ENCODE assay signal across 25 cellular contexts in genomic region chr9:72300884-72301283, GRCh38.
A peak's percentile ranks its signal among the peaks of the same experiment; 100 is the strongest.
DNase-seq lines count a peak whose midpoint lies in the region; ATAC-seq lines count a peak whose summit lies in the region.
"Had no signal": no experiment of that assay in that cellular context is flagged by ENCODE, and none has a peak within 500 bp of the region (broad histone marks: within the 10 kb centered on the region; RNA-seq: fewer than 3 reads in every experiment).

No MANE protein-coding gene starts in this region.

- H3K36me3 Mint-ChIP-seq in activated CD4-positive, alpha-beta T cell treated with anti-CD3 and anti-CD28 coated beads, Interleukin-2, amount 10 ng/mL, durations not matched to agents 24 days and 14 days (ENCODE audit: low read depth) = peaks cover 10% of the 10 kb centered on the region
- H3K36me3 Mint-ChIP-seq in activated T-helper 17 cell treated with anti-CD3 and anti-CD28 coated beads, Interleukin-2, amount 50 U/mL, for 72 hours (ENCODE audit: low read depth) = no peaks in the 10 kb centered on the region
- H3K36me3 Mint-ChIP-seq in stimulated activated memory B cell treated with anti-CD40 and anti-IgM and Interleukin-4, amounts not matched to agents 10 μg/mL and 1 μg/mL and 100 μg/mL, for 72 hours = no peaks in the 10 kb centered on the region

- no peaks in the 10 kb centered on the region for H3K27me3 Mint-ChIP-seq in activated CD4-positive, alpha-beta T cell treated with anti-CD3 and anti-CD28 coated beads, Interleukin-2, amount 10 ng/mL, durations not matched to agents 24 days and 14 days
- no peaks in the 10 kb centered on the region for H3K27me3 Mint-ChIP-seq in activated T-helper 17 cell treated with anti-CD3 and anti-CD28 coated beads, Interleukin-2, amount 50 U/mL, for 72 hours
- H3K27me3 Mint-ChIP-seq in stimulated activated memory B cell treated with anti-CD40 and anti-IgM and Interleukin-4, amounts not matched to agents 10 μg/mL and 1 μg/mL and 100 μg/mL, for 72 hours = no peaks in the 10 kb centered on the region
- H3K27me3 Mint-ChIP-seq: stimulated activated naive CD8-positive, alpha-beta T cell treated with anti-CD3 and anti-CD28 coated beads, Interleukin-15, amount 100 ng/mL, for 72 hours had no signal

- ATAC-seq in HG02798 (IDR thresholded peaks at IDR 0.05; ENCODE audit: poor library complexity, unreplicated experiment) (peak; percentile 42), GM18907 (IDR thresholded peaks at IDR 0.05; ENCODE audit: unreplicated experiment) (no peak)
- no peak for ATAC-seq in activated T-helper 17 cell treated with anti-CD3 and anti-CD28 coated beads, Interleukin-2, amount 50 U/mL, for 72 hours (replicated peaks)
- ATAC-seq in stimulated activated memory B cell treated with anti-CD40 and anti-IgM and Interleukin-4, amounts not matched to agents 10 μg/mL and 1 μg/mL and 100 μg/mL, for 72 hours = no peak
- ATAC-seq: A549; left cardiac atrium; naive thymus-derived CD4-positive, alpha-beta T cell; Panc1; stimulated activated naive CD8-positive, alpha-beta T cell treated with anti-CD3 and anti-CD28 coated beads, Interleukin-15, amount 100 ng/mL, for 72 hours had no signal

- H3K9me3 Mint-ChIP-seq in activated CD4-positive, alpha-beta T cell treated with anti-CD3 and anti-CD28 coated beads, Interleukin-2, amount 10 ng/mL, durations not matched to agents 24 days and 14 days = peaks cover 16% of the 10 kb centered on the region
- no peaks in the 10 kb centered on the region for H3K9me3 Mint-ChIP-seq in activated T-helper 17 cell treated with anti-CD3 and anti-CD28 coated beads, Interleukin-2, amount 50 U/mL, for 72 hours
- H3K9me3 Mint-ChIP-seq in stimulated activated memory B cell treated with anti-CD40 and anti-IgM and Interleukin-4, amounts not matched to agents 10 μg/mL and 1 μg/mL and 100 μg/mL, for 72 hours = no peaks in the 10 kb centered on the region
- H3K9me3 Mint-ChIP-seq: stimulated activated naive CD8-positive, alpha-beta T cell treated with anti-CD3 and anti-CD28 coated beads, Interleukin-15, amount 100 ng/mL, for 72 hours had no signal

- H3K4me1 Mint-ChIP-seq in activated CD4-positive, alpha-beta T cell treated with anti-CD3 and anti-CD28 coated beads, Interleukin-2, amount 10 ng/mL, durations not matched to agents 24 days and 14 days = peaks cover 29% of the 10 kb centered on the region
- H3K4me1 Mint-ChIP-seq in activated T-helper 17 cell treated with anti-CD3 and anti-CD28 coated beads, Interleukin-2, amount 50 U/mL, for 72 hours = peaks cover 31% of the 10 kb centered on the region
- H3K4me1 Mint-ChIP-seq in stimulated activated memory B cell treated with anti-CD40 and anti-IgM and Interleukin-4, amounts not matched to agents 10 μg/mL and 1 μg/mL and 100 μg/mL, for 72 hours = peaks cover 39% of the 10 kb centered on the region

- intact Hi-C loops in activated CD4-positive, alpha-beta T cell treated with anti-CD3 and anti-CD28 coated beads, Interleukin-2, amount 10 ng/mL, durations not matched to agents 24 days and 14 days (cut with micrococcal nuclease) = no loop called here

- H3K4me3 Mint-ChIP-seq in activated CD4-positive, alpha-beta T cell treated with anti-CD3 and anti-CD28 coated beads, Interleukin-2, amount 10 ng/mL, durations not matched to agents 24 days and 14 days = no peak overlapping the region
- H3K4me3 Mint-ChIP-seq in activated T-helper 17 cell treated with anti-CD3 and anti-CD28 coated beads, Interleukin-2, amount 50 U/mL, for 72 hours = peak overlapping the region; percentile 67
- no peak overlapping the region for H3K4me3 Mint-ChIP-seq in stimulated activated memory B cell treated with anti-CD40 and anti-IgM and Interleukin-4, amounts not matched to agents 10 μg/mL and 1 μg/mL and 100 μg/mL, for 72 hours
- H3K4me3 Mint-ChIP-seq: stimulated activated naive CD8-positive, alpha-beta T cell treated with anti-CD3 and anti-CD28 coated beads, Interleukin-15, amount 100 ng/mL, for 72 hours had no signal

- DNase-seq in activated CD4-positive, alpha-beta T cell treated with anti-CD3 and anti-CD28 coated beads, Interleukin-2, amount 10 ng/mL, durations not matched to agents 24 days and 14 days = no peak
- no peak for DNase-seq in activated CD4-positive, alpha-beta T cell treated with anti-CD3 and anti-CD28 coated beads for 48 hours
- no peak for DNase-seq in inferior parietal cortex (ENCODE audit: extremely low spot score)
- no peak for DNase-seq in NCI-H2171 treated with DMSO at 0.1 percent for 48 hours (lab: John Stamatoyannopoulos, UW)
- DNase-seq: activated CD4-positive, alpha-beta T cell treated with anti-CD3 and anti-CD28 coated beads, Interleukin-2, amount 50 U/mL, for 4 hours; activated effector memory CD4-positive, alpha-beta T cell treated with anti-CD3 and anti-CD28 coated beads, Interleukin-2, amount 50 U/mL, for 16 hours; cortex of kidney; glutamatergic neuron; Kasumi-1; left cardiac atrium; naive thymus-derived CD4-positive, alpha-beta T cell; NCI-H1105; NCI-H2029 treated with DMSO at 0.1 percent for 48 hours; NCI-H446; ovary; spleen; stimulated activated CD4-positive, alpha-beta T cell treated with anti-CD3 and anti-CD28 coated beads, Interleukin-4, amount 100 ng/mL, for 24 hours; stimulated activated naive CD8-positive, alpha-beta T cell treated with anti-CD3 and anti-CD28 coated beads, Interleukin-15, amount 100 ng/mL, for 72 hours; transverse colon had no signal

- peak overlapping the region; percentile 36 for H3K27ac Mint-ChIP-seq in activated CD4-positive, alpha-beta T cell treated with anti-CD3 and anti-CD28 coated beads, Interleukin-2, amount 10 ng/mL, durations not matched to agents 24 days and 14 days
- peak overlapping the region; percentile 71 for H3K27ac Mint-ChIP-seq in activated T-helper 17 cell treated with anti-CD3 and anti-CD28 coated beads, Interleukin-2, amount 50 U/mL, for 72 hours
- H3K27ac Mint-ChIP-seq in stimulated activated memory B cell treated with anti-CD40 and anti-IgM and Interleukin-4, amounts not matched to agents 10 μg/mL and 1 μg/mL and 100 μg/mL, for 72 hours = peak overlapping the region; percentile 56
